Comparison of ENCODE assay signal across 10 cellular contexts in genomic region chr18:39455300-39455699, GRCh38.
DNase-seq lines count a peak whose midpoint lies in the region; ATAC-seq and TF ChIP-seq lines count a peak whose summit lies in the region.
"Had no signal": no experiment of that assay in that cellular context is flagged by ENCODE, and none has a peak within 500 bp of the region (broad histone marks: within the 10 kb centered on the region; RNA-seq: fewer than 3 reads in every experiment).

No MANE protein-coding gene starts in this region.

- peaks cover 6 to 8% of the 10 kb centered on the region in 2 donors for H3K4me1 Mint-ChIP-seq in natural killer cell

- no peaks in the 10 kb centered on the region for H3K9me3 ChIP-seq in mammary epithelial cell (replicated peaks; ENCODE audit: insufficient read depth, low read length)

- intact Hi-C loops in mammary epithelial cell (cut with micrococcal nuclease), result no loop called here
- intact Hi-C loops in natural killer cell (cut with micrococcal nuclease), result no loop called here

- no peaks in the 10 kb centered on the region for H3K79me2 ChIP-seq in mammary epithelial cell (ENCODE audit: insufficient read depth, low read length)

- H3K4me2 ChIP-seq in mammary epithelial cell (ENCODE audit: insufficient read depth, low read depth, low read length), result no peak overlapping the region

- H3K9me3 Mint-ChIP-seq in natural killer cell, result peaks cover 2 to 10% of the 10 kb centered on the region in 2 donors

- H3K4me3 ChIP-seq in mammary epithelial cell (replicated peaks in 1 of 3; ENCODE audit: insufficient read depth in 1 of 3, low read depth in 2 of 3, low read length in 3 of 3), result no peak overlapping the region

- in situ Hi-C loops in mammary epithelial cell (cut with MboI; ENCODE audit: low sequenced_read_pairs in 2 of 2), result no loop called here

- peak; percentile 3 for DNase-seq in Ammon's horn (ENCODE audit: low spot score)
- peak; percentile 30 for DNase-seq in LoVo (ENCODE audit: low spot score)
- DNase-seq in mammary epithelial cell, result peak; percentile 96
- peak; percentile 90 for DNase-seq in kidney glomerular epithelial cell (lab: John Stamatoyannopoulos, UW)
- no peak for DNase-seq in natural killer cell
- no peak for DNase-seq in T1000 (lab: John Stamatoyannopoulos, UW)
- DNase-seq: activated naive CD8-positive, alpha-beta T cell treated with anti-CD3 and anti-CD28 coated beads, Interleukin-2, amount 10 ng/mL, durations not matched to agents 7 days and 5 days; occipital lobe had no signal

- CTCF ChIA-PET in mammary epithelial cell (lab: Charles Lee; ENCODE audit: low non-redundant PET), result interaction anchor here (0.7 kb wide), 1 partner anchor 41 kb away, joined by 3 read pairs; no protein-coding TSS in a partner anchor

- TF ChIP-seq CTCF in mammary epithelial cell (conservative IDR thresholded peaks at IDR 0.05 in 1 of 2, IDR thresholded peaks at IDR 0.05 in 1 of 2; ENCODE audit: extremely low read depth in 1 of 2, insufficient read depth in 1 of 2, low read depth in 1 of 2, low read length in 2 of 2), result no peak
- no peak for TF ChIP-seq CTCF in natural killer cell (IDR thresholded peaks at IDR 0.05)

- ATAC-seq in GM21737 (IDR thresholded peaks at IDR 0.05; ENCODE audit: unreplicated experiment) (no peak), natural killer cell (no peak), GM21717 (IDR thresholded peaks at IDR 0.05; ENCODE audit: unreplicated experiment) (no peak)

- H3K27me3 ChIP-seq in mammary epithelial cell (ENCODE audit: insufficient read depth, low read length), result no peaks in the 10 kb centered on the region

- dilution Hi-C loops in mammary epithelial cell (cut with HindIII; ENCODE audit: low sequenced_read_pairs), result no loop called here

- no peaks in the 10 kb centered on the region for H3K36me3 ChIP-seq in mammary epithelial cell (ENCODE audit: insufficient read depth, low read length)

- peak overlapping the region; percentile 79 for H2AFZ ChIP-seq in mammary epithelial cell (ENCODE audit: low read depth, low read length)

- no peaks in the 10 kb centered on the region for H3K36me3 Mint-ChIP-seq in natural killer cell
- H3K36me3 Mint-ChIP-seq: activated naive CD8-positive, alpha-beta T cell treated with anti-CD3 and anti-CD28 coated beads, Interleukin-2, amount 10 ng/mL, durations not matched to agents 7 days and 5 days had no signal

- no peaks in the 10 kb centered on the region for H3K27me3 Mint-ChIP-seq in natural killer cell (ENCODE audit: low read depth in 2 of 2)
- H3K27me3 Mint-ChIP-seq: activated naive CD8-positive, alpha-beta T cell treated with anti-CD3 and anti-CD28 coated beads, Interleukin-2, amount 10 ng/mL, durations not matched to agents 7 days and 5 days had no signal

- BruUV-seq in mammary epithelial cell (replicated peaks; lab: Mats Ljungman, UMichigan), result no TSS peak

- peak overlapping the region; percentile 59 for H3K27ac ChIP-seq in mammary epithelial cell (ENCODE audit: insufficient read depth, low read depth, low read length)

- peaks cover 27% of the 10 kb centered on the region for H3K4me1 ChIP-seq in mammary epithelial cell (ENCODE audit: insufficient read depth, low read length)

- H4K20me1 ChIP-seq in mammary epithelial cell (ENCODE audit: insufficient read depth, low read length), result no peaks in the 10 kb centered on the region

- no peak overlapping the region for H3K4me3 Mint-ChIP-seq in natural killer cell
- H3K4me3 Mint-ChIP-seq: activated naive CD8-positive, alpha-beta T cell treated with anti-CD3 and anti-CD28 coated beads, Interleukin-2, amount 10 ng/mL, durations not matched to agents 7 days and 5 days had no signal

- H3K9ac ChIP-seq in mammary epithelial cell (ENCODE audit: insufficient read depth, low read length), result no peak overlapping the region

- H3K27ac Mint-ChIP-seq in natural killer cell, result no peak overlapping the region
- H3K27ac Mint-ChIP-seq: activated naive CD8-positive, alpha-beta T cell treated with anti-CD3 and anti-CD28 coated beads, Interleukin-2, amount 10 ng/mL, durations not matched to agents 7 days and 5 days had no signal

Comparison
In these comparisons a context has a peak if more than half of its experiments do, and no peak if none do; other contexts are left out.
1. DNase-seq: peak in Ammon's horn (single experiment), LoVo (single experiment), mammary epithelial cell (single experiment) and kidney glomerular epithelial cell (single experiment); none in natural killer cell (single experiment) and T1000 (single experiment).